ENCODE assay signal across 24 cellular contexts in the genomic region with DNA sequence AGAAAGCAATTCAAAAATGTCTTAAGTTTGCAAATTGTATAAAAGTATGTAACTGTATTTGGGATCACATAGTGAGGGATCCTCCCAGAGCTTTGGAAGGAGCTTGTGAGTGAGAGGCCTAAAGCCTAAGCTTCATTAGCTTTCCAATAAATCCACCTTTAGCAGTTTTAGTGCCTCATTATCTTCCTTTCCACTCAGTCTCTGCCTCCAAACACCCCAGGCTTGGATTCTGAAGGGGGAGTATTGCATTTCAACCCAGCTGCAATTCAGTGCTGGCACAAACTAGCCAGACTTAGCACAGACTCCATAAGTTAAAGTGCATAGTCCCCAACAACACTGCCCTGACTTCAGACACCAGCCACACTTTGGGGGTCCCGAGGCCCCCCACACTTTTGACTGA.
DNase-seq lines count a peak whose midpoint lies in the region; ATAC-seq and TF ChIP-seq lines count a peak whose summit lies in the region.
"Had no signal": no experiment of that assay in that cellular context is flagged by ENCODE, and none has a peak within 500 bp of the region (broad histone marks: within the 10 kb centered on the region; RNA-seq: fewer than 3 reads in every experiment).

No MANE protein-coding gene starts in this region.

- peak overlapping the region; percentile 22 for H2AK5ac ChIP-seq in mesenchymal stem cell (ENCODE audit: low read length, severe bottlenecking)

- H3K4me1 ChIP-seq in mesenchymal stem cell (ENCODE audit: control insufficient read depth, insufficient read depth, low read depth, low read length): peaks cover 12% of the 10 kb centered on the region
- H3K4me1 ChIP-seq: foreskin keratinocyte had no signal

- no peaks in the 10 kb centered on the region for H3K9me3 ChIP-seq in CD4-positive, alpha-beta T cell (ENCODE audit: control insufficient read depth, low read length)
- H3K9me3 ChIP-seq in T-helper 17 cell (ENCODE audit: control insufficient read depth, low read length, poor library complexity, severe bottlenecking) (no peaks in the 10 kb centered on the region), mesenchymal stem cell (ENCODE audit: control insufficient read depth, low read length) (no peaks in the 10 kb centered on the region)

- H3K27me3 Mint-ChIP-seq in CD4-positive, alpha-beta T cell: no peaks in the 10 kb centered on the region
- H3K27me3 Mint-ChIP-seq in T-helper 17 cell: no peaks in the 10 kb centered on the region
- no peaks in the 10 kb centered on the region for H3K27me3 Mint-ChIP-seq in stimulated activated memory B cell treated with anti-CD40 and anti-IgM and Interleukin-4, amounts not matched to agents 10 μg/mL and 1 μg/mL and 100 μg/mL, for 72 hours
- H3K27me3 Mint-ChIP-seq in type B pancreatic cell: no peaks in the 10 kb centered on the region
- H3K27me3 Mint-ChIP-seq in stimulated activated naive B cell treated with anti-CD40 and anti-IgM and Interleukin-4, amounts not matched to agents 10 μg/mL and 1 μg/mL and 100 μg/mL, for 72 hours: no peaks in the 10 kb centered on the region
- H3K27me3 Mint-ChIP-seq: activated CD4-positive, alpha-beta T cell treated with anti-CD3 and anti-CD28 coated beads, Interleukin-2, amount 10 ng/mL, durations not matched to agents 24 days and 14 days; activated naive CD8-positive, alpha-beta T cell treated with anti-CD3 and anti-CD28 coated beads, Interleukin-2, amount 10 ng/mL, durations not matched to agents 7 days and 5 days; naive B cell had no signal

- POLR2A ChIA-PET in CD4-positive, alpha-beta T cell (lab: Charles Lee): no interaction called here

- no peak overlapping the region for H2BK120ac ChIP-seq in mesenchymal stem cell (ENCODE audit: low read depth, low read length)

- no peak overlapping the region for H2BK12ac ChIP-seq in mesenchymal stem cell (ENCODE audit: low read length in 2 of 2)

- DNase-seq in CD4-positive, alpha-beta T cell: no peak
- DNase-seq in T-helper 17 cell (no peak), mesenchymal stem cell (no peak), type B pancreatic cell (ENCODE audit: extremely low spot score, unreplicated experiment) (no peak)
- DNase-seq in activated CD8-positive, alpha-beta memory T cell treated with anti-CD3 and anti-CD28 coated beads, Interleukin-2, amount 50 U/mL, for 48 hours: no peak
- no peak for DNase-seq in stimulated activated naive B cell treated with anti-CD40 and anti-IgM and Interleukin-4, amounts not matched to agents 10 μg/mL and 1 μg/mL and 100 μg/mL, for 72 hours
- DNase-seq: activated CD4-positive, alpha-beta T cell treated with anti-CD3 and anti-CD28 coated beads, Interleukin-2, amount 10 ng/mL, durations not matched to agents 24 days and 14 days; activated naive CD8-positive, alpha-beta T cell treated with anti-CD3 and anti-CD28 coated beads, Interleukin-2, amount 10 ng/mL, durations not matched to agents 7 days and 5 days; effector CD8-positive, alpha-beta T cell; EL; erythroblast; foreskin keratinocyte; H7; left colon; MV-4-11; naive B cell; NCI-H69; T-helper 2 cell had no signal

- no peak for TF ChIP-seq CTCF in CD4-positive, alpha-beta T cell (IDR thresholded peaks at IDR 0.05)
- TF ChIP-seq CTCF in type B pancreatic cell (conservative IDR thresholded peaks at IDR 0.05): no peak

- H3K23ac ChIP-seq in mesenchymal stem cell (ENCODE audit: low read length in 2 of 2): no peak overlapping the region

- H3K27me3 ChIP-seq in CD4-positive, alpha-beta T cell (ENCODE audit: control insufficient read depth, insufficient read depth, low read length): no peaks in the 10 kb centered on the region
- no peaks in the 10 kb centered on the region for H3K27me3 ChIP-seq in mesenchymal stem cell (ENCODE audit: control insufficient read depth in 1 of 2, insufficient read depth in 1 of 2, low read length in 2 of 2)
- H3K27me3 ChIP-seq: foreskin keratinocyte, hepatocyte had no signal

- no peak overlapping the region for H3K14ac ChIP-seq in mesenchymal stem cell (ENCODE audit: low read length in 2 of 2)

- H3K4me2 ChIP-seq in mesenchymal stem cell (ENCODE audit: low read length, poor library complexity, severe bottlenecking): no peak overlapping the region
- H3K4me2 ChIP-seq: hepatocyte had no signal

- peaks cover 84% of the 10 kb centered on the region for H3K36me3 Mint-ChIP-seq in CD4-positive, alpha-beta T cell (ENCODE audit: low read depth)
- H3K36me3 Mint-ChIP-seq in T-helper 17 cell (ENCODE audit: low read depth) (peaks cover 6% of the 10 kb centered on the region), type B pancreatic cell (peaks cover 32% of the 10 kb centered on the region)
- H3K36me3 Mint-ChIP-seq in stimulated activated memory B cell treated with anti-CD40 and anti-IgM and Interleukin-4, amounts not matched to agents 10 μg/mL and 1 μg/mL and 100 μg/mL, for 72 hours: peaks cover 53% of the 10 kb centered on the region
- H3K36me3 Mint-ChIP-seq in stimulated activated naive B cell treated with anti-CD40 and anti-IgM and Interleukin-4, amounts not matched to agents 10 μg/mL and 1 μg/mL and 100 μg/mL, for 72 hours: peaks cover 34 to 53% of the 10 kb centered on the region in 2 donors

- peak overlapping the region; percentile 76 for H3K27ac Mint-ChIP-seq in CD4-positive, alpha-beta T cell
- peak overlapping the region; percentile 51 for H3K27ac Mint-ChIP-seq in T-helper 17 cell
- H3K27ac Mint-ChIP-seq in stimulated activated memory B cell treated with anti-CD40 and anti-IgM and Interleukin-4, amounts not matched to agents 10 μg/mL and 1 μg/mL and 100 μg/mL, for 72 hours: peak overlapping the region; percentile 56
- H3K27ac Mint-ChIP-seq in type B pancreatic cell: no peak overlapping the region
- H3K27ac Mint-ChIP-seq in stimulated activated naive B cell treated with anti-CD40 and anti-IgM and Interleukin-4, amounts not matched to agents 10 μg/mL and 1 μg/mL and 100 μg/mL, for 72 hours: no peak overlapping the region
- H3K27ac Mint-ChIP-seq: activated CD4-positive, alpha-beta T cell treated with anti-CD3 and anti-CD28 coated beads, Interleukin-2, amount 10 ng/mL, durations not matched to agents 24 days and 14 days had no signal

- ATAC-seq in CD4-positive, alpha-beta T cell (ENCODE audit: poor library complexity): no peak
- ATAC-seq in T-helper 17 cell: no peak
- no peak for ATAC-seq in stimulated activated memory B cell treated with anti-CD40 and anti-IgM and Interleukin-4, amounts not matched to agents 10 μg/mL and 1 μg/mL and 100 μg/mL, for 72 hours
- ATAC-seq in stimulated activated naive B cell treated with anti-CD40 and anti-IgM and Interleukin-4, amounts not matched to agents 10 μg/mL and 1 μg/mL and 100 μg/mL, for 72 hours (replicated peaks): no peak
- ATAC-seq: foreskin keratinocyte, left colon had no signal

- no peak overlapping the region for H3K9ac ChIP-seq in mesenchymal stem cell (ENCODE audit: low read length)
- H3K9ac ChIP-seq: parathyroid adenoma had no signal

- CTCF ChIA-PET in CD4-positive, alpha-beta T cell (lab: Charles Lee): no interaction called here

- H3K4ac ChIP-seq in mesenchymal stem cell (ENCODE audit: low read depth in 1 of 2, low read length in 2 of 2): no peak overlapping the region

- peaks cover 11 to 23% of the 10 kb centered on the region in 2 experiments for H3K36me3 ChIP-seq in mesenchymal stem cell (ENCODE audit: control insufficient read depth in 1 of 2, insufficient read depth in 2 of 2, low read depth in 1 of 2, low read length in 2 of 2)

- H3K4me1 Mint-ChIP-seq in CD4-positive, alpha-beta T cell (ENCODE audit: low read depth): peaks cover 82% of the 10 kb centered on the region
- H3K4me1 Mint-ChIP-seq in T-helper 17 cell (peaks cover 51% of the 10 kb centered on the region), type B pancreatic cell (ENCODE audit: unreplicated experiment) (peaks cover 25% of the 10 kb centered on the region)
- H3K4me1 Mint-ChIP-seq in stimulated activated memory B cell treated with anti-CD40 and anti-IgM and Interleukin-4, amounts not matched to agents 10 μg/mL and 1 μg/mL and 100 μg/mL, for 72 hours: peaks cover 41% of the 10 kb centered on the region
- H3K4me1 Mint-ChIP-seq in stimulated activated naive B cell treated with anti-CD40 and anti-IgM and Interleukin-4, amounts not matched to agents 10 μg/mL and 1 μg/mL and 100 μg/mL, for 72 hours: peaks cover 14 to 41% of the 10 kb centered on the region in 2 donors

- WGBS in mesenchymal stem cell: 83% methylated on average over 1 of the region's 1 CpG

- H3K27ac ChIP-seq in CD4-positive, alpha-beta T cell (ENCODE audit: low read depth, low read length): no peak overlapping the region
- H3K27ac ChIP-seq in mesenchymal stem cell (ENCODE audit: low read length, poor library complexity, severe bottlenecking): no peak overlapping the region
- H3K27ac ChIP-seq: C4-2B, foreskin keratinocyte, hepatocyte, parathyroid adenoma, SK-N-MC had no signal

- no peak overlapping the region for H2BK5ac ChIP-seq in mesenchymal stem cell (ENCODE audit: low read depth, low read length, poor library complexity, severe bottlenecking)

- no peak overlapping the region for H2BK15ac ChIP-seq in mesenchymal stem cell (ENCODE audit: low read depth, poor library complexity, severe bottlenecking)

- intact Hi-C loops in CD4-positive, alpha-beta T cell (cut with DNase I, micrococcal nuclease): no loop called here

- H3K9me3 Mint-ChIP-seq in CD4-positive, alpha-beta T cell: no peaks in the 10 kb centered on the region
- H3K9me3 Mint-ChIP-seq in stimulated activated memory B cell treated with anti-CD40 and anti-IgM and Interleukin-4, amounts not matched to agents 10 μg/mL and 1 μg/mL and 100 μg/mL, for 72 hours: no peaks in the 10 kb centered on the region
- H3K9me3 Mint-ChIP-seq in type B pancreatic cell: no peaks in the 10 kb centered on the region
- H3K9me3 Mint-ChIP-seq in stimulated activated naive B cell treated with anti-CD40 and anti-IgM and Interleukin-4, amounts not matched to agents 10 μg/mL and 1 μg/mL and 100 μg/mL, for 72 hours: no peaks in the 10 kb centered on the region
- H3K9me3 Mint-ChIP-seq: activated CD4-positive, alpha-beta T cell treated with anti-CD3 and anti-CD28 coated beads, Interleukin-2, amount 10 ng/mL, durations not matched to agents 24 days and 14 days; activated naive CD8-positive, alpha-beta T cell treated with anti-CD3 and anti-CD28 coated beads, Interleukin-2, amount 10 ng/mL, durations not matched to agents 7 days and 5 days; activated T-helper 2 cell treated with anti-CD3 and anti-CD28 coated beads, Interferon-gamma antibody, Interleukin-2, Interleukin-4, amounts not matched to agents 10 μg/mL and 5 μg/mL and 100 μg/mL, durations not matched to agents 14 hours and 24 hours and 36 hours; naive B cell had no signal

- no peak overlapping the region for H4K91ac ChIP-seq in mesenchymal stem cell (ENCODE audit: low read length)

- H3K4me3 Mint-ChIP-seq in CD4-positive, alpha-beta T cell: no peak overlapping the region
- H3K4me3 Mint-ChIP-seq in T-helper 17 cell (no peak overlapping the region), type B pancreatic cell (no peak overlapping the region)
- no peak overlapping the region for H3K4me3 Mint-ChIP-seq in stimulated activated memory B cell treated with anti-CD40 and anti-IgM and Interleukin-4, amounts not matched to agents 10 μg/mL and 1 μg/mL and 100 μg/mL, for 72 hours
- H3K4me3 Mint-ChIP-seq in stimulated activated naive B cell treated with anti-CD40 and anti-IgM and Interleukin-4, amounts not matched to agents 10 μg/mL and 1 μg/mL and 100 μg/mL, for 72 hours: no peak overlapping the region
- H3K4me3 Mint-ChIP-seq: activated CD4-positive, alpha-beta T cell treated with anti-CD3 and anti-CD28 coated beads, Interleukin-2, amount 10 ng/mL, durations not matched to agents 24 days and 14 days; activated naive CD8-positive, alpha-beta T cell treated with anti-CD3 and anti-CD28 coated beads, Interleukin-2, amount 10 ng/mL, durations not matched to agents 7 days and 5 days; naive B cell had no signal

- H2AFZ ChIP-seq in mesenchymal stem cell (ENCODE audit: low read depth, low read length): no peak overlapping the region
- H2AFZ ChIP-seq: hepatocyte, parathyroid adenoma had no signal

- no peak overlapping the region for H4K8ac ChIP-seq in mesenchymal stem cell (ENCODE audit: low read length)

- H3K18ac ChIP-seq in mesenchymal stem cell (ENCODE audit: low read depth in 1 of 2, low read length in 2 of 2): no peak overlapping the region

- peaks cover 31% of the 10 kb centered on the region for H3K79me1 ChIP-seq in mesenchymal stem cell (replicated peaks; ENCODE audit: low read length, poor library complexity, severe bottlenecking)

- H3K4me3 ChIP-seq in mesenchymal stem cell (ENCODE audit: insufficient read depth in 1 of 2, low read depth in 1 of 2, low read length in 2 of 2): no peak overlapping the region
- H3K4me3 ChIP-seq: hepatocyte, SK-N-MC had no signal

Comparison
In these comparisons a context has a peak if more than half of its experiments do, and no peak if none do; other contexts are left out.
1. H3K27ac Mint-ChIP-seq: peak in CD4-positive, alpha-beta T cell (single experiment), T-helper 17 cell (single experiment) and stimulated activated memory B cell treated with anti-CD40 and anti-IgM and Interleukin-4, amounts not matched to agents 10 μg/mL and 1 μg/mL and 100 μg/mL, for 72 hours (single experiment); none in type B pancreatic cell (single experiment) and stimulated activated naive B cell treated with anti-CD40 and anti-IgM and Interleukin-4, amounts not matched to agents 10 μg/mL and 1 μg/mL and 100 μg/mL, for 72 hours (single experiment).